9 cellular contexts compared by ENCODE assay signal in genomic region chr11:67732045-67732787, GRCh38. TPM values are rescaled to one million over a fixed set of nuclear protein-coding genes. Genes with fewer than 3 reads are reported as not detected.
DNase-seq lines count a peak whose midpoint lies in the region; ATAC-seq, FAIRE-seq and TF ChIP-seq lines count a peak whose summit lies in the region.
"Had no signal": no experiment of that assay in that cellular context is flagged by ENCODE, and none has a peak within 500 bp of the region (broad histone marks: within the 10 kb centered on the region; RNA-seq: fewer than 3 reads in every experiment).

No MANE protein-coding gene starts in this region.

- no peak overlapping the region for H3K27ac ChIP-seq in HCT116 (ENCODE audit: low read depth, low read length)
- no peak overlapping the region for H3K27ac ChIP-seq in H1 (ENCODE audit: low read depth, low read length)

- H3K4ac ChIP-seq in H1 (replicated peaks; ENCODE audit: insufficient read length, low read depth, low read length) = no peak overlapping the region

- peak; percentile 71 for TF ChIP-seq CTCF in BE2C (IDR thresholded peaks at IDR 0.05; ENCODE audit: low read depth, low read length)
- TF ChIP-seq CTCF in HCT116 (IDR thresholded peaks at IDR 0.05 in 2 of 3, conservative IDR thresholded peaks at IDR 0.05 in 1 of 3; ENCODE audit: borderline replicate concordance in 1 of 3, insufficient read depth in 1 of 3, low read depth in 2 of 3, low read length in 2 of 3) = peak; percentile 27 to 51 (median 37); a peak in 4 of 6 replicates
- TF ChIP-seq CTCF in H1 (IDR thresholded peaks at IDR 0.05; ENCODE audit: control extremely low read depth in 1 of 3, insufficient read depth in 1 of 3, low read depth in 1 of 3, low read length in 3 of 3) = peak; percentile 39 to 57 (median 55)
- no peak for TF ChIP-seq CTCF in osteocyte (IDR thresholded peaks at IDR 0.05)

- peaks cover 3% of the 10 kb centered on the region; the same call in 1 of the 2 replicates for H3K23me2 ChIP-seq in H1 (ENCODE audit: low read depth, low read length)

- no peak overlapping the region for H3K14ac ChIP-seq in H1 (ENCODE audit: insufficient read length)

- no peaks in the 10 kb centered on the region for H3K36me3 ChIP-seq in BE2C
- no peaks in the 10 kb centered on the region for H3K36me3 ChIP-seq in HCT116 (ENCODE audit: control insufficient read depth in 1 of 2, insufficient read depth in 2 of 2, low read length in 2 of 2)
- H3K36me3 ChIP-seq in H1 (ENCODE audit: control insufficient read depth in 2 of 4, insufficient read depth in 4 of 4, low read length in 3 of 4) = no peaks in the 10 kb centered on the region

- H3K79me2 ChIP-seq in HCT116 (ENCODE audit: insufficient read depth, low read length) (no peaks in the 10 kb centered on the region), H1 (ENCODE audit: control insufficient read depth in 1 of 2, insufficient read depth in 2 of 2, low read length in 2 of 2) (no peaks in the 10 kb centered on the region)

- no peaks in the 10 kb centered on the region for H3K4me1 Mint-ChIP-seq in osteocyte (ENCODE audit: unreplicated experiment)

- no peak overlapping the region for H3K4me3 Mint-ChIP-seq in osteocyte (ENCODE audit: unreplicated experiment)

- H3K27me3 Mint-ChIP-seq in osteocyte (ENCODE audit: unreplicated experiment) = peaks cover 23% of the 10 kb centered on the region

- no peak overlapping the region for H2BK12ac ChIP-seq in H1 (ENCODE audit: low read depth, low read length)

- TF ChIP-seq EP300 in H1 (IDR thresholded peaks at IDR 0.05; ENCODE audit: borderline replicate concordance in 1 of 2, low read depth in 2 of 2, low read length in 2 of 2) = no peak

- peaks cover 16% of the 10 kb centered on the region for H3K27me3 ChIP-seq in BE2C
- H3K27me3 ChIP-seq in HCT116 (ENCODE audit: insufficient read depth, low read length) = no peaks in the 10 kb centered on the region
- H3K27me3 ChIP-seq in H1 (replicated peaks in 1 of 4; ENCODE audit: control insufficient read depth in 3 of 4, extremely low read depth in 1 of 4, insufficient read depth in 3 of 4, low read length in 3 of 4) = no peaks in the 10 kb centered on the region

- no peak overlapping the region for H3K23ac ChIP-seq in H1 (ENCODE audit: insufficient read length)

- H3K9ac ChIP-seq in HCT116 (ENCODE audit: low read length) (no peak overlapping the region), H1 (replicated peaks in 1 of 4; ENCODE audit: extremely low read depth in 1 of 4, low read depth in 3 of 4, low read length in 3 of 4) (no peak overlapping the region)

- H4K20me1 ChIP-seq in HCT116 (ENCODE audit: insufficient read depth) = no peaks in the 10 kb centered on the region
- H4K20me1 ChIP-seq in H1 (replicated peaks in 1 of 2; ENCODE audit: control insufficient read depth in 1 of 2, insufficient read depth in 2 of 2, low read length in 2 of 2) = no peaks in the 10 kb centered on the region

- TF ChIP-seq RAD21 in HCT116 (IDR thresholded peaks at IDR 0.05; ENCODE audit: low read depth) (no peak), H1 (IDR thresholded peaks at IDR 0.05 in 1 of 2, conservative IDR thresholded peaks at IDR 0.05 in 1 of 2; ENCODE audit: low read depth in 2 of 2, low read length in 2 of 2) (peak; percentile 18 to 38; a peak in 3 of 4 replicates)

- H3K9me3 ChIP-seq in BE2C (no peaks in the 10 kb centered on the region), HCT116 (ENCODE audit: control insufficient read depth in 1 of 2, insufficient read depth in 1 of 2, low read depth in 1 of 2, low read length in 2 of 2) (no peaks in the 10 kb centered on the region), H1 (ENCODE audit: insufficient read depth in 2 of 2, low read depth in 1 of 2, low read length in 1 of 2) (no peaks in the 10 kb centered on the region)

- H3K4me3 ChIP-seq in BE2C (ENCODE audit: low read depth, low read length) (peak overlapping the region; percentile 52), HCT116 (replicated peaks in 1 of 2; ENCODE audit: low read depth in 1 of 2, low read length in 2 of 2) (peak overlapping the region; percentile 24 to 44), H1 (ENCODE audit: extremely low read depth in 1 of 4, insufficient read depth in 2 of 4, low read depth in 3 of 4, low read length in 4 of 4) (peak overlapping the region; percentile 13 to 59 (median 31); a peak in 7 of 8 replicates)

- intact Hi-C loops in HCT116 (cut with micrococcal nuclease) = no loop called here

- no peak overlapping the region for H4K5ac ChIP-seq in H1 (ENCODE audit: insufficient read length, low read depth, low read length)

- no peaks in the 10 kb centered on the region for H3K9me2 ChIP-seq in HCT116 (ENCODE audit: insufficient read depth)

- H3K4me2 ChIP-seq in HCT116 (ENCODE audit: low read length) (peak overlapping the region; percentile 65), H1 (ENCODE audit: insufficient read depth in 1 of 2, low read depth in 2 of 2, low read length in 2 of 2) (peak overlapping the region; percentile 16 to 60; a peak in 3 of 4 replicates)

- H3K18ac ChIP-seq in H1 (ENCODE audit: extremely low read depth, low read length) = no peak overlapping the region

- no peaks in the 10 kb centered on the region for H3K9me3 Mint-ChIP-seq in osteocyte (ENCODE audit: unreplicated experiment)

- no peak overlapping the region for H4K8ac ChIP-seq in H1 (ENCODE audit: extremely low read depth, insufficient read depth, low read length)

- WGBS in H1 (ENCODE audit: extremely low coverage in 1 of 2, insufficient coverage in 1 of 2, insufficient read length in 1 of 2, insufficient replicate concordance in 2 of 2, low coverage in 1 of 2, low lambda C conversion rate in 2 of 2, missing lambda C conversion rate in 1 of 2), 2 experiments = 36% methylated on average over 33 of the region's 42 CpGs; no CpG with 5 or more reads in 1 of the 2 experiments

- H2BK20ac ChIP-seq in H1 (ENCODE audit: low read length) = no peak overlapping the region

- FAIRE-seq in H1 (lab: Jason Lieb, UNC) = no peak

- ATAC-seq in HCT116 = peak; percentile 91
- no peak for ATAC-seq in HG02642 (IDR thresholded peaks at IDR 0.05; ENCODE audit: poor library complexity, unreplicated experiment)

- H3K36me3 Mint-ChIP-seq in osteocyte (ENCODE audit: unreplicated experiment) = no peaks in the 10 kb centered on the region

- BruUV-seq in HCT116 (replicated peaks; lab: Mats Ljungman, UMichigan) = no TSS peak

- H3K27ac Mint-ChIP-seq in osteocyte (ENCODE audit: unreplicated experiment) = no peak overlapping the region

- no peak overlapping the region for H2AK5ac ChIP-seq in H1 (ENCODE audit: low read depth, low read length)

- DNase-seq in BE2C (peak; percentile 62), HCT116 (ENCODE audit: low read depth, low spot score) (peak; percentile 4), H1 (ENCODE audit: low read depth in 1 of 2, low spot score in 2 of 2) (peak in 1 of 2 experiments; percentile 68), osteocyte (ENCODE audit: extremely low spot score, unreplicated experiment) (no peak), Kasumi-1 (lab: John Stamatoyannopoulos, UW) (no peak)
- peak; percentile 21 to 28 for DNase-seq in activated CD4-positive, alpha-beta T cell treated with anti-CD3 and anti-CD28 coated beads for 24 hours (ENCODE audit: low read depth in 2 of 2)
- DNase-seq in stimulated activated CD4-positive, alpha-beta T cell treated with anti-CD3 and anti-CD28 coated beads, Interleukin-15, amount 100 ng/mL, for 48 hours (ENCODE audit: low read depth in 2 of 2) = peak; percentile 14 to 17

- no peak for TF ChIP-seq POLR2A in HCT116 (IDR thresholded peaks at IDR 0.05; ENCODE audit: borderline replicate concordance, extremely low read depth, insufficient read depth, insufficient read length)
- no peak for TF ChIP-seq POLR2A in H1 (IDR thresholded peaks at IDR 0.05; ENCODE audit: control extremely low read depth in 1 of 2, low read depth in 2 of 2, low read length in 2 of 2)

- H3K56ac ChIP-seq in H1 (replicated peaks; ENCODE audit: insufficient read length, low read depth, low read length) = no peak overlapping the region

- no peaks in the 10 kb centered on the region for H3K79me1 ChIP-seq in H1 (ENCODE audit: low read depth, low read length)

- POLR2A ChIA-PET in HCT116 (lab: Charles Lee) = no interaction called here
- POLR2A ChIA-PET in H1 (lab: Charles Lee; ENCODE audit: partially characterized antibody) = no interaction called here

- RAD21 ChIA-PET in HCT116 (lab: Charles Lee; ENCODE audit: low non-redundant PET in 1 of 2, low total read pairs in 2 of 2, uncharacterized antibody in 2 of 2, unreplicated experiment in 2 of 2) = no interaction called here

- H2AFZ ChIP-seq in HCT116 (ENCODE audit: low read depth, low read length, poor library complexity, severe bottlenecking) (peak overlapping the region; percentile 2), H1 (ENCODE audit: low read length) (no peak overlapping the region)

- H2BK15ac ChIP-seq in H1 (ENCODE audit: low read length) = no peak overlapping the region

- H2BK5ac ChIP-seq in H1 (ENCODE audit: low read depth, low read length) = no peak overlapping the region

- H2BK120ac ChIP-seq in H1 (replicated peaks; ENCODE audit: low read depth, low read length) = no peak overlapping the region

- no peak overlapping the region for H4K91ac ChIP-seq in H1 (replicated peaks; ENCODE audit: insufficient read length, low read length)

- H3K4me1 ChIP-seq in BE2C (no peaks in the 10 kb centered on the region), HCT116 (ENCODE audit: control insufficient read depth in 1 of 2, insufficient read depth in 2 of 2, low read length in 2 of 2) (no peaks in the 10 kb centered on the region; a peak in 1 of 4 replicates), H1 (replicated peaks in 1 of 4; ENCODE audit: control insufficient read depth in 3 of 4, insufficient read depth in 4 of 4, low read length in 3 of 4) (peaks cover 0 to 2% (median 0%) of the 10 kb centered on the region in 4 experiments; a peak in 1 of 7 replicates)

- CTCF ChIA-PET in HCT116 (lab: Charles Lee) = no interaction called here
- CTCF ChIA-PET in H1 (lab: Charles Lee; ENCODE audit: partially characterized antibody) = no interaction called here

TF ChIP-seq in HCT116, 20 proteins besides CTCF, POLR2A, EP300 and RAD21 (continues in another document):
- no peak for TF ChIP-seq YY1 (IDR thresholded peaks at IDR 0.05; ENCODE audit: extremely low read depth, insufficient replicate concordance, low read depth, low read length)

TF ChIP-seq in H1, 55 proteins besides CTCF, POLR2A, EP300 and RAD21 (continues in another document):
- no peak for TF ChIP-seq NRF1 (IDR thresholded peaks at IDR 0.05; ENCODE audit: low read depth, low read length)
- no peak for TF ChIP-seq YY1 (IDR thresholded peaks at IDR 0.05; ENCODE audit: low read depth, low read length)
- no peak for TF ChIP-seq SIX5 (IDR thresholded peaks at IDR 0.05; ENCODE audit: low read depth, low read length)

RNA-seq across cellular contexts. Expression of gene ALDH3B2, which starts 57.8 kb away (rescaled TPM):
- polyA plus RNA-seq in BE2C (2012; ENCODE audit: insufficient read depth, insufficient read length, low read depth) = not detected
- total RNA-seq in HCT116 (2021; ENCODE audit: unreplicated experiment) (not detected), osteocyte (not detected in 2 replicates)
- polyA plus RNA-seq in HCT116 (2012) = 0.09 and 0.18 TPM in 2 replicates
- total RNA-seq in H1 (2021; fragmentation: NEBNext Ultra II Directional; extraction: Animal tissue kit (Norgen Biotek cat#: 25700)) = not detected in 2 replicates
- polyA plus RNA-seq in H1 (2011; rRNA removed) = not detected in 2 replicates
- not detected for polyA plus RNA-seq in H1 (2011; cell fraction: cytosol; rRNA removed)
- not detected for polyA plus RNA-seq in H1 (2011; cell fraction: nucleus; rRNA removed)
- 0.12 TPM in 1 of 4 replicates, not detected in the others for polyA plus RNA-seq in H1 (2012, experiment 1 of 2)
- not detected for polyA plus RNA-seq in H1 (2012, experiment 2 of 2)
- 0.02 TPM for polyA plus RNA-seq in H1 (2013, experiment 1 of 2)
- polyA plus RNA-seq in H1 (2013, experiment 2 of 2) = 0.06 TPM
- polyA minus RNA-seq in H1 (2011; rRNA and poly(A)+ RNA removed) = not detected in 2 replicates
- polyA minus RNA-seq in H1 (2011; cell fraction: cytosol; rRNA and poly(A)+ RNA removed) = not detected
- not detected for polyA minus RNA-seq in H1 (2011; cell fraction: nucleus; rRNA and poly(A)+ RNA removed)
- total RNA-seq: fibroblast of lung had no signal
- polyA plus RNA-seq: fibroblast of lung had no signal

Comparison
In these comparisons a context has a peak if more than half of its experiments do, and no peak if none do; other contexts are left out.
1. DNase-seq: peak in BE2C (single experiment), HCT116 (single experiment), activated CD4-positive, alpha-beta T cell treated with anti-CD3 and anti-CD28 coated beads for 24 hours (2 of 2) and stimulated activated CD4-positive, alpha-beta T cell treated with anti-CD3 and anti-CD28 coated beads, Interleukin-15, amount 100 ng/mL, for 48 hours (2 of 2); none in osteocyte (single experiment) and Kasumi-1 (0 of 2).
2. Peak in every context shown above with its lines, with median percentiles within 50 percentile points of each other: H3K4me3 ChIP-seq.